In genomic region chr6:91669904-91670295, GRCh38 we compare ENCODE assay signal across 23 cellular contexts.
"Had no signal": no experiment of that assay in that cellular context is flagged by ENCODE, and none has a peak within 500 bp of the region (broad histone marks: within the 10 kb centered on the region; RNA-seq: fewer than 3 reads in every experiment).

No MANE protein-coding gene starts in this region.

- H3K4me3 ChIP-seq: colonic mucosa, mucosa of descending colon, prostate gland, sigmoid colon, suprapubic skin, thyroid gland, upper lobe of left lung, uterus had no signal

- H3K79me2 ChIP-seq: parathyroid adenoma had no signal

- H3K9ac ChIP-seq: parathyroid adenoma had no signal

- FAIRE-seq: endothelial cell of umbilical vein, islet of Langerhans had no signal

- H3K9me3 Mint-ChIP-seq: endodermal cell had no signal

- DNase-seq: colonic mucosa; dermis blood vessel endothelial cell; effector CD4-positive, alpha-beta T cell; endodermal cell; erythroblast; kidney glomerular epithelial cell; mucosa of descending colon; natural killer cell; sigmoid colon; stimulated activated CD4-positive, alpha-beta T cell treated with anti-CD3 and anti-CD28 coated beads, Interleukin-4, amount 100 ng/mL, for 1 hour; stimulated activated CD8-positive, alpha-beta memory T cell treated with anti-CD3 and anti-CD28 coated beads, Interleukin-4, amount 100 ng/mL, for 48 hours; stimulated activated naive CD8-positive, alpha-beta T cell treated with anti-CD3 and anti-CD28 coated beads, Interleukin-15, Interleukin-2, amounts not matched to agents 100 U/mL and 50 U/mL, for 24 hours; thyroid gland; upper lobe of left lung; uterus had no signal

- H3K4me1 Mint-ChIP-seq: natural killer cell; stimulated activated effector memory CD8-positive, alpha-beta T cell treated with anti-CD3 and anti-CD28 coated beads, Interleukin-12 subunit alpha, Interleukin-12 subunit beta, amount 100 ng/mL, for 72 hours had no signal

- H3K27ac Mint-ChIP-seq: endodermal cell; natural killer cell; stimulated activated effector memory CD8-positive, alpha-beta T cell treated with anti-CD3 and anti-CD28 coated beads, Interleukin-12 subunit alpha, Interleukin-12 subunit beta, amount 100 ng/mL, for 72 hours had no signal

- H3K27ac ChIP-seq: colonic mucosa, heart right ventricle, parathyroid adenoma, prostate gland, sigmoid colon, suprapubic skin, thyroid gland, upper lobe of left lung, uterus had no signal

- H3K36me3 ChIP-seq: colonic mucosa, heart right ventricle, prostate gland, sigmoid colon, suprapubic skin, thyroid gland, upper lobe of left lung, uterus had no signal

- ATAC-seq: left lobe of liver; mucosa of descending colon; natural killer cell; stimulated activated effector memory CD8-positive, alpha-beta T cell treated with anti-CD3 and anti-CD28 coated beads, Interleukin-12 subunit alpha, Interleukin-12 subunit beta, amount 100 ng/mL, for 72 hours; stimulated activated naive CD8-positive, alpha-beta T cell treated with anti-CD3 and anti-CD28 coated beads, Interleukin-15, Interleukin-2, amounts not matched to agents 100 U/mL and 50 U/mL, for 24 hours had no signal

- H3K4me3 Mint-ChIP-seq: endodermal cell; natural killer cell; stimulated activated effector memory CD8-positive, alpha-beta T cell treated with anti-CD3 and anti-CD28 coated beads, Interleukin-12 subunit alpha, Interleukin-12 subunit beta, amount 100 ng/mL, for 72 hours had no signal

- H3K27me3 ChIP-seq: colonic mucosa, heart right ventricle, sigmoid colon, suprapubic skin, thyroid gland, upper lobe of left lung, uterus had no signal

- H3K36me3 Mint-ChIP-seq: natural killer cell; stimulated activated effector memory CD8-positive, alpha-beta T cell treated with anti-CD3 and anti-CD28 coated beads, Interleukin-12 subunit alpha, Interleukin-12 subunit beta, amount 100 ng/mL, for 72 hours had no signal

- H3K4me1 ChIP-seq: colonic mucosa, heart right ventricle, parathyroid adenoma, prostate gland, sigmoid colon, suprapubic skin, thyroid gland, upper lobe of left lung, uterus had no signal

- H3K9me3 ChIP-seq: colonic mucosa, heart right ventricle, mucosa of descending colon, prostate gland, sigmoid colon, suprapubic skin, thyroid gland, upper lobe of left lung, uterus had no signal

- H2AFZ ChIP-seq: parathyroid adenoma had no signal
